In genomic region chr14:83894519-83894918, GRCh38 we compare ENCODE assay signal across 17 cellular contexts.
DNase-seq lines count a peak whose midpoint lies in the region; ATAC-seq lines count a peak whose summit lies in the region.
"Had no signal": no experiment of that assay in that cellular context is flagged by ENCODE, and none has a peak within 500 bp of the region (broad histone marks: within the 10 kb centered on the region; RNA-seq: fewer than 3 reads in every experiment).

No MANE protein-coding gene starts in this region.

- peaks cover 30% of the 10 kb centered on the region for H3K4me1 ChIP-seq in iPS-20b (ENCODE audit: insufficient read depth, low read length)
- H3K4me1 ChIP-seq: BLaER1, Caco-2 had no signal

- no peaks in the 10 kb centered on the region for H3K36me3 ChIP-seq in iPS-20b (ENCODE audit: insufficient read depth, low read depth, low read length)
- H3K36me3 ChIP-seq: BLaER1 had no signal

- H3K27me3 ChIP-seq in iPS-20b (ENCODE audit: insufficient read depth, low read length), result no peaks in the 10 kb centered on the region
- H3K27me3 ChIP-seq: BLaER1 had no signal

- DNase-seq in NCI-H2171 treated with DMSO at 0.1 percent for 48 hours (lab: John Stamatoyannopoulos, UW) (peak; percentile 12), NCI-H2171 (lab: John Stamatoyannopoulos, UW) (no peak), NCI-H69 (lab: John Stamatoyannopoulos, UW) (peak; percentile 43), dedifferentiated amniotic fluid mesenchymal stem cell (ENCODE audit: extremely low spot score) (peak; percentile 65), globus pallidus (ENCODE audit: low spot score) (no peak), NCI-H446 treated with DMSO at 0.1 percent for 48 hours (lab: John Stamatoyannopoulos, UW) (no peak)
- DNase-seq: 8988T; AML-193; Caco-2; CD8-positive, alpha-beta memory T cell; DND-41; GDM1; HCEC 1CT had no signal

- H3K4me3 ChIP-seq in iPS-20b (ENCODE audit: low read length), result peak overlapping the region; percentile 33; the same call in 1 of the 2 replicates
- H3K4me3 ChIP-seq: BLaER1 had no signal

- H3K9ac ChIP-seq in iPS-20b (ENCODE audit: low read depth, low read length), result peak overlapping the region; percentile 30; the same call in 1 of the 2 replicates
- H3K9ac ChIP-seq: BLaER1 had no signal

- H3K9me3 ChIP-seq in iPS-20b (ENCODE audit: insufficient read depth, low read depth, low read length), result no peaks in the 10 kb centered on the region
- H3K9me3 ChIP-seq: BLaER1, Caco-2 had no signal

- no peak for ATAC-seq in GM18517 (IDR thresholded peaks at IDR 0.05; ENCODE audit: unreplicated experiment)

- H3K27ac ChIP-seq in iPS-20b (ENCODE audit: low read length), result peak overlapping the region; percentile 48
- H3K27ac ChIP-seq: BLaER1, HL-60 had no signal

Comparison
In these comparisons a context has a peak if more than half of its experiments do, and no peak if none do; other contexts are left out.
1. DNase-seq: peak in NCI-H2171 treated with DMSO at 0.1 percent for 48 hours (single experiment), NCI-H69 (single experiment) and dedifferentiated amniotic fluid mesenchymal stem cell (single experiment); none in NCI-H2171 (single experiment), globus pallidus (single experiment) and NCI-H446 treated with DMSO at 0.1 percent for 48 hours (single experiment).